In the genomic region with DNA sequence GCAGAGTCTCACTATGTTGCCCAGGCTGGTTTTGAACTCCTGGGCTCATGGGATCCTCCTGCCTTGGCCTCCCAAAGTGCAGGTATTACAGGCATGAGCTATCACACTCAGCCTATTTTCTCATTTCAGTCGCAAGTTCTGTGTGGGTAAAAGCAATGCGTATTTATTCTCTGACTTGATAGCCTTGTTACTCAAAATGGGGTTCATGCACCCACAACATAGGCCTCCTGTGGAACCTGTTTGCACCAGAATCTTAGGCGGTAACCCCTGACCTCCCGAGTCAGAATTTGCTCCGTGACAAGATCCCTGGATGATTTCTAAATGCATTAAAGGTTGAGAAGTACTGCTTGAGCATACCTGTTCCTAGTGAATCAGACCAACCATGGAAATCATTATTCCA, we compare ENCODE assay signal across 14 cellular contexts. TPM values are rescaled to one million over a fixed set of nuclear protein-coding genes. Genes with fewer than 3 reads are reported as not detected.
A peak's percentile ranks its signal among the peaks of the same experiment; 100 is the strongest.
DNase-seq lines count a peak whose midpoint lies in the region; ATAC-seq and TF ChIP-seq lines count a peak whose summit lies in the region.
"Had no signal": no experiment of that assay in that cellular context is flagged by ENCODE, and none has a peak within 500 bp of the region (broad histone marks: within the 10 kb centered on the region; RNA-seq: fewer than 3 reads in every experiment).

No MANE protein-coding gene starts in this region.

- H3K27me3 ChIP-seq in BLaER1: no peaks in the 10 kb centered on the region
- H3K27me3 ChIP-seq: cardiac muscle cell, ovary had no signal

- H3K4me3 ChIP-seq in BLaER1 (no peak overlapping the region), foreskin fibroblast (ENCODE audit: low read depth in 1 of 2, low read length in 2 of 2) (no peak overlapping the region)
- H3K4me3 ChIP-seq: cardiac muscle cell, ovary had no signal

- no peak for ATAC-seq in activated T-cell treated with anti-CD3 and anti-CD28 coated beads, Interleukin-2, amount 50 U/mL, for 72 hours (replicated peaks in 1 of 2)
- ATAC-seq in memory B cell (ENCODE audit: low read depth): no peak
- no peak for ATAC-seq in GM19351 (IDR thresholded peaks at IDR 0.05; ENCODE audit: unreplicated experiment)
- ATAC-seq: CD8-positive, alpha-beta T cell had no signal

- H3K36me3 Mint-ChIP-seq in T-helper 2 cell treated with Interferon-gamma antibody and Interleukin-4, amounts not matched to agents 5 μg/mL and 100 μg/mL, for 36 hours (ENCODE audit: low read depth): peaks cover 77% of the 10 kb centered on the region
- H3K36me3 Mint-ChIP-seq in activated T-cell treated with anti-CD3 and anti-CD28 coated beads, Interleukin-2, amount 50 U/mL, for 72 hours (ENCODE audit: insufficient read depth in 2 of 2): peaks cover 58 to 86% of the 10 kb centered on the region in 2 donors
- H3K36me3 Mint-ChIP-seq in memory B cell: peaks cover 3% of the 10 kb centered on the region
- H3K36me3 Mint-ChIP-seq: CD8-positive, alpha-beta T cell had no signal

- no peaks in the 10 kb centered on the region for H3K9me3 Mint-ChIP-seq in T-helper 2 cell treated with Interferon-gamma antibody and Interleukin-4, amounts not matched to agents 5 μg/mL and 100 μg/mL, for 36 hours
- H3K9me3 Mint-ChIP-seq in activated T-cell treated with anti-CD3 and anti-CD28 coated beads, Interleukin-2, amount 50 U/mL, for 72 hours: no peaks in the 10 kb centered on the region
- H3K9me3 Mint-ChIP-seq in memory B cell: no peaks in the 10 kb centered on the region
- H3K9me3 Mint-ChIP-seq: CD8-positive, alpha-beta T cell had no signal

- H3K27ac Mint-ChIP-seq in T-helper 2 cell treated with Interferon-gamma antibody and Interleukin-4, amounts not matched to agents 5 μg/mL and 100 μg/mL, for 36 hours: peak overlapping the region; percentile 58
- peak overlapping the region; percentile 99 for H3K27ac Mint-ChIP-seq in activated T-cell treated with anti-CD3 and anti-CD28 coated beads, Interleukin-2, amount 50 U/mL, for 72 hours
- H3K27ac Mint-ChIP-seq in memory B cell: peak overlapping the region; percentile 94
- H3K27ac Mint-ChIP-seq: CD8-positive, alpha-beta T cell had no signal

- H3K36me3 ChIP-seq in BLaER1: no peaks in the 10 kb centered on the region
- H3K36me3 ChIP-seq: cardiac muscle cell, ovary had no signal

- H3K4me2 ChIP-seq in BLaER1: peak overlapping the region; percentile 34; the same call in 1 of the 2 replicates

- peaks cover 84% of the 10 kb centered on the region for H3K4me1 Mint-ChIP-seq in T-helper 2 cell treated with Interferon-gamma antibody and Interleukin-4, amounts not matched to agents 5 μg/mL and 100 μg/mL, for 36 hours (ENCODE audit: low read depth)
- H3K4me1 Mint-ChIP-seq in activated T-cell treated with anti-CD3 and anti-CD28 coated beads, Interleukin-2, amount 50 U/mL, for 72 hours (ENCODE audit: low read depth): peaks cover 83% of the 10 kb centered on the region
- peaks cover 77% of the 10 kb centered on the region for H3K4me1 Mint-ChIP-seq in memory B cell

- H4K20me1 ChIP-seq in BLaER1: no peaks in the 10 kb centered on the region

- H3K9ac ChIP-seq in BLaER1: no peak overlapping the region

- peak overlapping the region; percentile 74 for H3K4me3 Mint-ChIP-seq in T-helper 2 cell treated with Interferon-gamma antibody and Interleukin-4, amounts not matched to agents 5 μg/mL and 100 μg/mL, for 36 hours
- peak overlapping the region; percentile 90 to 99 for H3K4me3 Mint-ChIP-seq in activated T-cell treated with anti-CD3 and anti-CD28 coated beads, Interleukin-2, amount 50 U/mL, for 72 hours
- H3K4me3 Mint-ChIP-seq in memory B cell: peak overlapping the region; percentile 70
- H3K4me3 Mint-ChIP-seq: CD8-positive, alpha-beta T cell had no signal

- DNase-seq in T-helper 2 cell treated with Interferon-gamma antibody and Interleukin-4, amounts not matched to agents 5 μg/mL and 100 μg/mL, for 36 hours (ENCODE audit: low spot score): peak; percentile 7
- DNase-seq in T-helper 2 cell: no peak
- peak; percentile 28 to 44 for DNase-seq in activated T-cell treated with anti-CD3 and anti-CD28 coated beads, Interleukin-2, amount 50 U/mL, for 72 hours
- DNase-seq in memory B cell (ENCODE audit: low spot score in 2 of 2): peak in 1 of 2 donors; percentile 7
- DNase-seq in foreskin fibroblast: no peak
- no peak for DNase-seq in CD1c-positive myeloid dendritic cell (ENCODE audit: extremely low spot score)
- DNase-seq: 8988T, NCI-H187 had no signal

- H3K9me3 ChIP-seq in BLaER1: no peaks in the 10 kb centered on the region
- H3K9me3 ChIP-seq: ovary had no signal

- no peak for TF ChIP-seq CTCF in foreskin fibroblast (IDR thresholded peaks at IDR 0.05; ENCODE audit: low read depth, low read length)

- H3K27me3 Mint-ChIP-seq in T-helper 2 cell treated with Interferon-gamma antibody and Interleukin-4, amounts not matched to agents 5 μg/mL and 100 μg/mL, for 36 hours (ENCODE audit: low read depth): no peaks in the 10 kb centered on the region
- no peaks in the 10 kb centered on the region for H3K27me3 Mint-ChIP-seq in activated T-cell treated with anti-CD3 and anti-CD28 coated beads, Interleukin-2, amount 50 U/mL, for 72 hours (ENCODE audit: low read depth)
- no peaks in the 10 kb centered on the region for H3K27me3 Mint-ChIP-seq in memory B cell

- no peak overlapping the region for H3K27ac ChIP-seq in BLaER1
- H3K27ac ChIP-seq: cardiac muscle cell, ovary had no signal

- peaks cover 78% of the 10 kb centered on the region for H3K4me1 ChIP-seq in BLaER1

RNA-seq across cellular contexts. Expression of a gene that starts 7.3 kb away (rescaled TPM):
- 1,000 to 10,000 TPM in 1 of 2 donors, 100 to 1,000 TPM in 1; 848 to 1,110 TPM for total RNA-seq in activated T-cell treated with anti-CD3 and anti-CD28 coated beads, Interleukin-2, amount 50 U/mL, for 72 hours
- total RNA-seq: cardiac muscle cell, skeletal muscle tissue had no signal

RNA-seq across cellular contexts. Expression of a gene that starts 34.0 kb away (rescaled TPM):
- 100 to 1,000 TPM; 156 to 200 TPM for total RNA-seq in activated T-cell treated with anti-CD3 and anti-CD28 coated beads, Interleukin-2, amount 50 U/mL, for 72 hours

Comparison
In these comparisons a context has a peak if more than half of its experiments do, and no peak if none do; other contexts are left out.
1. DNase-seq: peak in T-helper 2 cell treated with Interferon-gamma antibody and Interleukin-4, amounts not matched to agents 5 μg/mL and 100 μg/mL, for 36 hours (single experiment) and activated T-cell treated with anti-CD3 and anti-CD28 coated beads, Interleukin-2, amount 50 U/mL, for 72 hours (2 of 2); none in T-helper 2 cell (0 of 5), foreskin fibroblast (0 of 2) and CD1c-positive myeloid dendritic cell (single experiment).
2. Peak in every context shown above with its lines, with median percentiles within 50 percentile points of each other: H3K27ac Mint-ChIP-seq and H3K4me3 Mint-ChIP-seq.